8 cellular contexts compared by ENCODE assay signal in the genomic region with DNA sequence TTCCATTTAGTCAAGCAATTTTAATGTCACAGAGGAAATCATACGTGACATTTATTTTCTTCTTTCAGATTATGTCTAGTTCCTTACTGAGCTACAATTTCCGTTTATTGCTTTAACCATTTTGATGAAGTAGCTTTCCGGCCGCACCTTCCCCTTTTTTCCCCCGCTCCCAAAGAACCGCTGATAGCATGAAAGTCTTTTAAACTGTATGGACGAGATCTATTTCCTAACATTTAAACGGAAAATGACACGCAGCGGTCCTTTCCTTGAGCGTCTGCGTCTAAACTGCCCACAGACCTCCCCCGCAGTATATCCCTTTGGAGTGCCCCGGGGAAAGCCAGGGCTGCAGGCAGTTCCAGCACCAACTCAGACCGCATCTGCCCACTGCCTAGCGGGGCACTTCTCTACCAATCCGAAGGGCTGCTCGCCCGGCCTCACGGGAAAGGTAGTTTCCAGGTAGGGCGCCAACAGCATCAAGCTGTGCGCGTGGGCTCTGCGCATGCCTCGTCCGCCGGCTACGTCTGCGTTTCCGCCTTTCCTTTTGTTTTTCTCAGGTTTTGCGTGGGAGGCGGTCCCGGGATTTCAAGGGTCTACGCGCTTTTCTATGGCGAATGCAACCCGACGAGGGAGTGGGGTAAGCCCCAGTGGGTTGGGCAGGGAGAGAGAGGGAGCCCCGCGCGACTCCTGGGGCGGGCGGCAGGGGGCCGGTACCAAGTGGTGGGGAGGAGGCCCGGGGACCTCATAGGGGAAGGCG. TPM values are rescaled to one million over a fixed set of nuclear protein-coding genes. Genes with fewer than 3 reads are reported as not detected.
DNase-seq lines count a peak whose midpoint lies in the region; ATAC-seq and TF ChIP-seq lines count a peak whose summit lies in the region.

A gene (plus strand): TSS at position 526 of the 754 bp plus-strand sequence. CDS start 1,667 bp downstream, outside the sequence.

- intact Hi-C loops in Panc1 (cut with micrococcal nuclease; ENCODE audit: unreplicated experiment), result no loop called here
- intact Hi-C loops in esophagus muscularis mucosa (cut with DNase I), result loop anchor here (1.0 to 10.0 kb wide), 2 partner anchors 33 to 84 kb away; a partner anchor contains a TSS

- ATAC-seq in GM21737 (IDR thresholded peaks at IDR 0.05; ENCODE audit: unreplicated experiment) (peak; percentile 90), Panc1 (peak; percentile 97)

- peak within 1 kb of the TSS; percentile 64 to 81 for H3K4me3 ChIP-seq in Panc1 (ENCODE audit: low read depth in 2 of 2, low read length in 2 of 2)
- peak within 1 kb of the TSS; percentile 78 to 94 (median 82) for H3K4me3 ChIP-seq in esophagus muscularis mucosa
- H3K4me3 ChIP-seq in muscle layer of duodenum (ENCODE audit: low read depth in 1 of 2, low read length in 2 of 2), result peak within 1 kb of the TSS; percentile 69 to 78

- peak; percentile 23 for TF ChIP-seq POLR2A in esophagus muscularis mucosa (IDR thresholded peaks at IDR 0.05; ENCODE audit: low read depth)

- POLR2A ChIA-PET in Panc1 (lab: Charles Lee), result interaction anchor here (0.6 kb wide), 1 partner anchor 102 kb away, joined by 10 read pairs; no protein-coding TSS in a partner anchor

- TF ChIP-seq EP300 in esophagus muscularis mucosa (IDR thresholded peaks at IDR 0.05), result no peak

- DNase-seq in DMS79 (lab: John Stamatoyannopoulos, UW) (peak; percentile 57), KG1 (lab: John Stamatoyannopoulos, UW) (peak; percentile 85), Panc1 (ENCODE audit: low read depth, low spot score) (peak; percentile 43), esophagus muscularis mucosa (ENCODE audit: extremely low spot score) (peak; percentile 96)
- DNase-seq in activated T-cell treated with anti-CD3 and anti-CD28 coated beads, Interleukin-2, amount 50 U/mL, for 48 hours, result peak; percentile 90 to 91
- DNase-seq in stimulated activated CD8-positive, alpha-beta memory T cell treated with anti-CD3 and anti-CD28 coated beads, Interleukin-7, amount 100 ng/mL, for 24 hours (ENCODE audit: low read depth), result peak; percentile 73

- no peaks in the 10 kb centered on the region for H3K27me3 ChIP-seq in Panc1 (ENCODE audit: control insufficient read depth, insufficient read depth, low read length)
- H3K27me3 ChIP-seq in esophagus muscularis mucosa, result no peaks in the 10 kb centered on the region
- no peaks in the 10 kb centered on the region for H3K27me3 ChIP-seq in muscle layer of duodenum (ENCODE audit: low read depth, low read length)

- H3K4me1 ChIP-seq in Panc1 (ENCODE audit: control insufficient read depth, insufficient read depth, low read length) (peaks cover 3% of the 10 kb centered on the region; the same call in 1 of the 2 replicates), esophagus muscularis mucosa (peaks cover 7 to 24% (median 18%) of the 10 kb centered on the region in 4 donors), muscle layer of duodenum (ENCODE audit: control insufficient read depth in 1 of 2, insufficient read depth in 2 of 2, low read length in 2 of 2) (peaks cover 0 to 5% of the 10 kb centered on the region in 2 donors)

- H3K9me3 ChIP-seq in Panc1 (ENCODE audit: control insufficient read depth, insufficient read depth, low read depth, low read length) (no peaks in the 10 kb centered on the region), esophagus muscularis mucosa (no peaks in the 10 kb centered on the region), muscle layer of duodenum (ENCODE audit: control insufficient read depth in 1 of 2, low read length in 2 of 2) (no peaks in the 10 kb centered on the region)

- no peak for TF ChIP-seq CTCF in Panc1 (IDR thresholded peaks at IDR 0.05)
- TF ChIP-seq CTCF in esophagus muscularis mucosa (IDR thresholded peaks at IDR 0.05), result peak; percentile 4 to 22 (median 9)

- WGBS in esophagus muscularis mucosa, result 1% methylated on average over 37 of the region's 46 CpGs

- H3K36me3 ChIP-seq in Panc1 (ENCODE audit: control insufficient read depth, insufficient read depth, low read length) (no peaks in the 10 kb centered on the region), esophagus muscularis mucosa (peaks cover 0 to 25% (median 15%) of the 10 kb centered on the region in 4 donors), muscle layer of duodenum (ENCODE audit: control insufficient read depth in 1 of 2, insufficient read depth in 2 of 2, low read length in 2 of 2) (peaks cover 0 to 4% of the 10 kb centered on the region in 2 donors)

- H3K27ac ChIP-seq in Panc1 (ENCODE audit: low read length) (peak within 1 kb of the TSS; percentile 86), esophagus muscularis mucosa (replicated peaks in 1 of 4) (peak within 1 kb of the TSS; percentile 98 to 100 (median 98)), muscle layer of duodenum (ENCODE audit: low read length) (peak within 1 kb of the TSS; percentile 90)

- in situ Hi-C loops in Panc1 (cut with HindIII; ENCODE audit: low pct_unique_long_range_greater_than_20kb, low sequenced_read_pairs), result no loop called here

- CTCF ChIA-PET in Panc1 (lab: Charles Lee), result interaction anchor here (0.6 kb wide), 1 partner anchor 34 kb away, joined by 4 read pairs; no protein-coding TSS in a partner anchor

- BruUV-seq in Panc1 (replicated peaks; lab: Mats Ljungman, UMichigan), result no TSS peak

RNA-seq across cellular contexts. Expression of the gene that starts here (rescaled TPM):
- 16.9 TPM for total RNA-seq in Panc1 (2021; ENCODE audit: unreplicated experiment)
- 8.2 TPM for polyA plus RNA-seq in Panc1 (2012; ENCODE audit: insufficient read length)
- 10 to 100 TPM; 24.9 to 31.5 (median 26.4) TPM for total RNA-seq in esophagus muscularis mucosa

Comparison
In these comparisons a context has a peak if more than half of its experiments do, and no peak if none do; other contexts are left out.
1. Peak in every context shown above with its lines: DNase-seq, ATAC-seq, H3K4me3 ChIP-seq and H3K27ac ChIP-seq.
2. DNase-seq: peak in every context shown above with its lines; median percentile 96 in esophagus muscularis mucosa; 90 in activated T-cell treated with anti-CD3 and anti-CD28 coated beads, Interleukin-2, amount 50 U/mL, for 48 hours; 85 in KG1; 73 in stimulated activated CD8-positive, alpha-beta memory T cell treated with anti-CD3 and anti-CD28 coated beads, Interleukin-7, amount 100 ng/mL, for 24 hours; 57 in DMS79; 43 in Panc1.